21 cellular contexts compared by ENCODE assay signal in the genomic region with DNA sequence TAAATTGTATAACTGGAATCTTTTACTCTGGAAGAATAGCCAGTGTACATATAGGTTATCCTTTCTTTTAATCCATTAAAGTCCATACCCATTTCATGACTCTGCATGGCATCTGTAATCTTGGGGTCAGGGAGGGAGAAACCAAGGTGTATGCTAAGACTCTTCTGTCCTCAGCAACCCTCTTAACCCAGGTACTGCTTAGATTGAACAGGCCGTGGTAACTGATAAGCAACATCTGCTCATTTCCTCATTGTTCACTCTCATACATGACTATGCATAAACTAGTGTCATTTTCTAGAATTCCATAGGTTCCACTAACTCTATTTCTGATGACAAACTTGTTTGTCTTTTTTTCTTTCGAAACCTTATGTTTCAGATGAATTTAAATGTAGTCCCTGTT.
DNase-seq lines count a peak whose midpoint lies in the region; ATAC-seq and TF ChIP-seq lines count a peak whose summit lies in the region.
"Had no signal": no experiment of that assay in that cellular context is flagged by ENCODE, and none has a peak within 500 bp of the region (broad histone marks: within the 10 kb centered on the region; RNA-seq: fewer than 3 reads in every experiment).

No MANE protein-coding gene starts in this region.

- H3K4me1 Mint-ChIP-seq in Calu3 (ENCODE audit: low read depth, unreplicated experiment) = peaks cover 41% of the 10 kb centered on the region

- H3K36me3 ChIP-seq in mammary epithelial cell (ENCODE audit: insufficient read depth, low read length) = peaks cover 39% of the 10 kb centered on the region
- peaks cover 8% of the 10 kb centered on the region for H3K36me3 ChIP-seq in osteoblast (ENCODE audit: insufficient read depth, low read length)
- H3K36me3 ChIP-seq in OCI-LY7 (ENCODE audit: insufficient read depth, low read length) = no peaks in the 10 kb centered on the region
- H3K36me3 ChIP-seq: sigmoid colon, SJSA1 had no signal

- H3K27me3 ChIP-seq in mammary epithelial cell (ENCODE audit: insufficient read depth, low read length) = no peaks in the 10 kb centered on the region
- no peaks in the 10 kb centered on the region for H3K27me3 ChIP-seq in osteoblast (ENCODE audit: insufficient read depth, low read length)
- H3K27me3 ChIP-seq: SJSA1 had no signal

- H3K27ac Mint-ChIP-seq in Calu3 (ENCODE audit: unreplicated experiment) = peak overlapping the region; percentile 97
- H3K27ac Mint-ChIP-seq: activated CD4-positive, alpha-beta T cell treated with anti-CD3 and anti-CD28 coated beads for 36 hours; activated naive CD4-positive, alpha-beta T cell treated with anti-CD3 and anti-CD28 coated beads for 36 hours; activated T-cell treated with anti-CD3 and anti-CD28 coated beads, Interleukin-2, amount 50 U/mL, for 72 hours had no signal

- BruUV-seq in Calu3 (replicated peaks; lab: Mats Ljungman, UMichigan) (no TSS peak), mammary epithelial cell (replicated peaks; lab: Mats Ljungman, UMichigan) (no TSS peak), OCI-LY7 (replicated peaks; lab: Mats Ljungman, UMichigan) (no TSS peak)

- H3K9me2 ChIP-seq in OCI-LY7 (ENCODE audit: insufficient read depth, low read length) = no peaks in the 10 kb centered on the region

- POLR2A ChIA-PET in OCI-LY7 (lab: Charles Lee) = interaction anchor here (0.6 kb wide), 1 partner anchor 887 kb away, joined by 3 read pairs; no protein-coding TSS in a partner anchor

- DNase-seq in Calu3 (no peak), M059J (ENCODE audit: low read depth) (peak; percentile 32), mammary epithelial cell (no peak), osteoblast (ENCODE audit: insufficient read length, low spot score, missing footprints) (no peak), GM13977 (ENCODE audit: low spot score) (no peak), OCI-LY7 (ENCODE audit: low spot score) (no peak)
- DNase-seq: activated CD4-positive, alpha-beta T cell treated with anti-CD3 and anti-CD28 coated beads for 36 hours; activated CD8-positive, alpha-beta memory T cell treated with anti-CD3 and anti-CD28 coated beads for 24 hours; activated naive CD4-positive, alpha-beta T cell treated with anti-CD3 and anti-CD28 coated beads for 36 hours; activated T-cell treated with anti-CD3 and anti-CD28 coated beads, Interleukin-2, amount 50 U/mL, for 72 hours; EL; head of caudate nucleus; KBM-7; NCI-H1417 treated with DMSO at 0.1 percent for 48 hours; NCI-H2081 treated with DMSO at 0.1 percent for 48 hours; NCI-H446 treated with DMSO at 0.1 percent for 48 hours; sigmoid colon had no signal

- H3K4me2 ChIP-seq in mammary epithelial cell (ENCODE audit: insufficient read depth, low read depth, low read length) = peak overlapping the region; percentile 87
- H3K4me2 ChIP-seq in osteoblast (ENCODE audit: insufficient read depth, low read length) = peak overlapping the region; percentile 84
- no peak overlapping the region for H3K4me2 ChIP-seq in OCI-LY7 (ENCODE audit: low read length)

- CTCF ChIA-PET in Calu3 (lab: Charles Lee) = no interaction called here
- CTCF ChIA-PET in mammary epithelial cell (lab: Charles Lee; ENCODE audit: low non-redundant PET) = no interaction called here
- CTCF ChIA-PET in OCI-LY7 (lab: Charles Lee; ENCODE audit: unreplicated experiment) = no interaction called here

- peak overlapping the region in 2 of 3 experiments; percentile 90 to 94 for H3K4me3 ChIP-seq in mammary epithelial cell (replicated peaks in 1 of 3; ENCODE audit: insufficient read depth in 1 of 3, low read depth in 2 of 3, low read length in 3 of 3)
- peak overlapping the region; percentile 30 for H3K4me3 ChIP-seq in osteoblast (ENCODE audit: insufficient read depth, low read length)
- no peak overlapping the region for H3K4me3 ChIP-seq in OCI-LY7 (ENCODE audit: low read depth, low read length, poor library complexity, severe bottlenecking)
- H3K4me3 ChIP-seq: sigmoid colon, SJSA1 had no signal

- 81% methylated on average over 2 of the region's 2 CpGs for WGBS in mammary epithelial cell (ENCODE audit: low coverage, missing lambda C conversion rate)

- no peaks in the 10 kb centered on the region for H3K9me3 Mint-ChIP-seq in Calu3 (ENCODE audit: low read depth, unreplicated experiment)
- H3K9me3 Mint-ChIP-seq: activated naive CD4-positive, alpha-beta T cell treated with anti-CD3 and anti-CD28 coated beads for 36 hours; activated T-cell treated with anti-CD3 and anti-CD28 coated beads, Interleukin-2, amount 50 U/mL, for 72 hours had no signal

- H3K27me3 Mint-ChIP-seq in Calu3 (ENCODE audit: unreplicated experiment) = no peaks in the 10 kb centered on the region
- H3K27me3 Mint-ChIP-seq: progenitor cell of endocrine pancreas had no signal

- TF ChIP-seq CTCF in Calu3 (IDR thresholded peaks at IDR 0.05; ENCODE audit: unreplicated experiment) (no peak), mammary epithelial cell (conservative IDR thresholded peaks at IDR 0.05 in 1 of 2, IDR thresholded peaks at IDR 0.05 in 1 of 2; ENCODE audit: extremely low read depth in 1 of 2, insufficient read depth in 1 of 2, low read depth in 1 of 2, low read length in 2 of 2) (no peak), osteoblast (IDR thresholded peaks at IDR 0.05; ENCODE audit: extremely low read depth, low read depth, low read length) (no peak), GM13977 (IDR thresholded peaks at IDR 0.05; ENCODE audit: extremely low read depth, insufficient read depth, missing control alignments) (no peak), OCI-LY7 (conservative IDR thresholded peaks at IDR 0.05; ENCODE audit: low read length) (no peak)

- peak overlapping the region; percentile 99 for H3K27ac ChIP-seq in mammary epithelial cell (ENCODE audit: insufficient read depth, low read depth, low read length)
- peak overlapping the region; percentile 94 for H3K27ac ChIP-seq in osteoblast (ENCODE audit: low read depth, low read length)
- H3K27ac ChIP-seq in OCI-LY7 (ENCODE audit: low read depth, low read length, poor library complexity, severe bottlenecking) = no peak overlapping the region
- H3K27ac ChIP-seq: C4-2B, sigmoid colon, SJSA1 had no signal

- ATAC-seq in GM19467 (IDR thresholded peaks at IDR 0.05; ENCODE audit: unreplicated experiment) = no peak
- ATAC-seq: activated CD4-positive, alpha-beta T cell treated with anti-CD3 and anti-CD28 coated beads for 36 hours; activated T-cell treated with anti-CD3 and anti-CD28 coated beads, Interleukin-2, amount 50 U/mL, for 72 hours had no signal

- H3K4me3 Mint-ChIP-seq in Calu3 (ENCODE audit: low read depth, unreplicated experiment) = peak overlapping the region; percentile 83
- H3K4me3 Mint-ChIP-seq: activated CD4-positive, alpha-beta T cell treated with anti-CD3 and anti-CD28 coated beads for 36 hours had no signal

- H2AFZ ChIP-seq in mammary epithelial cell (ENCODE audit: low read depth, low read length) (no peak overlapping the region), osteoblast (ENCODE audit: low read length) (no peak overlapping the region), OCI-LY7 (ENCODE audit: low read length) (no peak overlapping the region)

- in situ Hi-C loops in mammary epithelial cell (cut with MboI; ENCODE audit: low sequenced_read_pairs in 2 of 2) = loop anchor here (10.0 kb wide), 2 partner anchors 133 to 243 kb away; no protein-coding TSS in a partner anchor
- in situ Hi-C loops in GM13977 (cut with MboI; ENCODE audit: low pct_unique_long_range_greater_than_20kb, low sequenced_read_pairs, unreplicated experiment) = no loop called here

- intact Hi-C loops in Calu3 (cut with micrococcal nuclease; ENCODE audit: unreplicated experiment) (loop anchor here (5.0 kb wide), 1 partner anchor 36 kb away; no protein-coding TSS in a partner anchor), mammary epithelial cell (cut with micrococcal nuclease) (loop anchor here (10.0 kb wide), 2 partner anchors 47 to 297 kb away; no protein-coding TSS in a partner anchor), OCI-LY7 (cut with micrococcal nuclease; ENCODE audit: unreplicated experiment) (no loop called here)

- H4K20me1 ChIP-seq in mammary epithelial cell (ENCODE audit: insufficient read depth, low read length) (peaks cover 12% of the 10 kb centered on the region), osteoblast (ENCODE audit: insufficient read depth, low read length) (no peaks in the 10 kb centered on the region), OCI-LY7 (ENCODE audit: insufficient read depth, low read length) (no peaks in the 10 kb centered on the region)

- peaks cover 99% of the 10 kb centered on the region for H3K79me2 ChIP-seq in mammary epithelial cell (ENCODE audit: insufficient read depth, low read length)
- H3K79me2 ChIP-seq in osteoblast (ENCODE audit: insufficient read depth, low read length) = peaks cover 94% of the 10 kb centered on the region
- H3K79me2 ChIP-seq in OCI-LY7 (ENCODE audit: insufficient read depth, low read depth, low read length) = no peaks in the 10 kb centered on the region

- peak overlapping the region; percentile 54 for H3K9ac ChIP-seq in mammary epithelial cell (ENCODE audit: insufficient read depth, low read length)

- H3K9me3 ChIP-seq in mammary epithelial cell (replicated peaks; ENCODE audit: insufficient read depth, low read length) (no peaks in the 10 kb centered on the region), osteoblast (ENCODE audit: low read depth, low read length) (no peaks in the 10 kb centered on the region), OCI-LY7 (ENCODE audit: low read length) (no peaks in the 10 kb centered on the region)
- H3K9me3 ChIP-seq: sigmoid colon, SJSA1 had no signal

- dilution Hi-C loops in mammary epithelial cell (cut with HindIII; ENCODE audit: low sequenced_read_pairs) = loop anchor here (5.0 kb wide), 1 partner anchor 236 kb away; no protein-coding TSS in a partner anchor

- H3K4me1 ChIP-seq in mammary epithelial cell (ENCODE audit: insufficient read depth, low read length) = peaks cover 62% of the 10 kb centered on the region
- H3K4me1 ChIP-seq in osteoblast (ENCODE audit: insufficient read depth, low read length) = peaks cover 80% of the 10 kb centered on the region
- no peaks in the 10 kb centered on the region for H3K4me1 ChIP-seq in OCI-LY7 (ENCODE audit: insufficient read depth, low read length, poor library complexity, severe bottlenecking)

- peaks cover 74% of the 10 kb centered on the region for H3K36me3 Mint-ChIP-seq in Calu3 (ENCODE audit: insufficient read depth, unreplicated experiment)
